In genomic region chr20:63282946-63283345, GRCh38 we compare ENCODE assay signal across 25 cellular contexts. TPM values are rescaled to one million over a fixed set of nuclear protein-coding genes. Genes with fewer than 3 reads are reported as not detected.
"Had no signal": no experiment of that assay in that cellular context is flagged by ENCODE, and none has a peak within 500 bp of the region (broad histone marks: within the 10 kb centered on the region; RNA-seq: fewer than 3 reads in every experiment).

No MANE protein-coding gene starts in this region.

- H3K9me3 Mint-ChIP-seq: activated CD4-positive, alpha-beta memory T cell treated with anti-CD3 and anti-CD28 coated beads, Interleukin-2, amount 10 ng/mL, durations not matched to agents 7 days and 5 days; activated CD4-positive, alpha-beta T cell treated with anti-CD3 and anti-CD28 coated beads, Interleukin-2, amount 10 ng/mL, durations not matched to agents 7 days and 5 days; activated naive CD4-positive, alpha-beta T cell treated with anti-CD3 and anti-CD28 coated beads for 36 hours; activated T-helper 17 cell treated with anti-CD3 and anti-CD28 coated beads, Interleukin-2, amount 50 U/mL, for 72 hours; T-cell had no signal

- DNase-seq: activated CD4-positive, alpha-beta memory T cell treated with anti-CD3 and anti-CD28 coated beads, Interleukin-2, amount 10 ng/mL, durations not matched to agents 7 days and 5 days; activated CD4-positive, alpha-beta T cell treated with anti-CD3 and anti-CD28 coated beads, Interleukin-2, amount 10 ng/mL, durations not matched to agents 7 days and 5 days; activated CD4-positive, CD25-positive, alpha-beta regulatory T cell; activated gamma-delta T cell; activated naive CD4-positive, alpha-beta T cell treated with anti-CD3 and anti-CD28 coated beads for 36 hours; activated T-cell treated with anti-CD3 and anti-CD28 coated beads for 4 hours; activated T-cell treated with anti-CD3 and anti-CD28 coated beads, Interleukin-2, amount 50 U/mL, for 48 hours; KG1; MM.1S; NCI-H1105; NCI-H1436; NCI-H1694 treated with DMSO at 0.1 percent for 48 hours; NCI-H2029 treated with DMSO at 0.1 percent for 48 hours; NCI-H345; NCI-H510A; NCI-H526 treated with DMSO at 0.1 percent for 48 hours; NCI-H82; NK-92 treated with Interleukin-12 subunit alpha and Interleukin-12 subunit beta, amount 100 ng/mL, for 24 hours; T-cell; T-helper 2 cell had no signal

- H3K36me3 Mint-ChIP-seq: activated naive CD8-positive, alpha-beta T cell had no signal

- H3K4me3 ChIP-seq: SK-N-MC had no signal

- H3K27ac ChIP-seq: SK-N-MC, VCaP had no signal

- H3K27ac Mint-ChIP-seq: activated CD4-positive, alpha-beta memory T cell treated with anti-CD3 and anti-CD28 coated beads, Interleukin-2, amount 10 ng/mL, durations not matched to agents 7 days and 5 days; activated naive CD8-positive, alpha-beta T cell had no signal

- H3K4me3 Mint-ChIP-seq: activated CD4-positive, alpha-beta memory T cell treated with anti-CD3 and anti-CD28 coated beads, Interleukin-2, amount 10 ng/mL, durations not matched to agents 7 days and 5 days had no signal

- H3K27me3 Mint-ChIP-seq: activated CD4-positive, alpha-beta memory T cell treated with anti-CD3 and anti-CD28 coated beads, Interleukin-2, amount 10 ng/mL, durations not matched to agents 7 days and 5 days; activated CD4-positive, alpha-beta T cell treated with anti-CD3 and anti-CD28 coated beads, Interleukin-2, amount 10 ng/mL, durations not matched to agents 7 days and 5 days; activated naive CD8-positive, alpha-beta T cell; activated T-helper 17 cell treated with anti-CD3 and anti-CD28 coated beads, Interleukin-2, amount 50 U/mL, for 72 hours; T-cell had no signal

- ATAC-seq: activated T-helper 17 cell treated with anti-CD3 and anti-CD28 coated beads, Interleukin-2, amount 50 U/mL, for 72 hours; T-cell had no signal

- H3K4me1 Mint-ChIP-seq: activated T-helper 17 cell treated with anti-CD3 and anti-CD28 coated beads, Interleukin-2, amount 50 U/mL, for 72 hours had no signal

RNA-seq across cellular contexts. Expression of gene COL20A1, which starts 10.0 kb away (rescaled TPM):
- total RNA-seq: activated CD4-positive, alpha-beta memory T cell treated with anti-CD3 and anti-CD28 coated beads, Interleukin-2, amount 10 ng/mL, durations not matched to agents 7 days and 5 days; activated CD4-positive, alpha-beta T cell treated with anti-CD3 and anti-CD28 coated beads, Interleukin-2, amount 10 ng/mL, durations not matched to agents 7 days and 5 days; activated CD8-positive, alpha-beta memory T cell treated with anti-CD3 and anti-CD28 coated beads for 36 hours had no signal

RNA-seq across cellular contexts. Expression of gene NKAIN4, which starts 28.7 kb away (rescaled TPM):
- total RNA-seq: activated CD4-positive, alpha-beta memory T cell treated with anti-CD3 and anti-CD28 coated beads, Interleukin-2, amount 10 ng/mL, durations not matched to agents 7 days and 5 days; activated CD4-positive, alpha-beta T cell treated with anti-CD3 and anti-CD28 coated beads, Interleukin-2, amount 10 ng/mL, durations not matched to agents 7 days and 5 days; activated CD8-positive, alpha-beta memory T cell treated with anti-CD3 and anti-CD28 coated beads for 36 hours; activated naive CD4-positive, alpha-beta T cell treated with anti-CD3 and anti-CD28 coated beads for 36 hours; activated T-helper 17 cell treated with anti-CD3 and anti-CD28 coated beads, Interleukin-2, amount 50 U/mL, for 72 hours; T-cell had no signal

RNA-seq across cellular contexts. Expression of gene BIRC7, which starts 47.2 kb away (rescaled TPM):
- total RNA-seq: activated CD4-positive, alpha-beta memory T cell treated with anti-CD3 and anti-CD28 coated beads, Interleukin-2, amount 10 ng/mL, durations not matched to agents 7 days and 5 days; activated CD4-positive, alpha-beta T cell treated with anti-CD3 and anti-CD28 coated beads, Interleukin-2, amount 10 ng/mL, durations not matched to agents 7 days and 5 days; activated CD8-positive, alpha-beta memory T cell treated with anti-CD3 and anti-CD28 coated beads for 36 hours; activated naive CD4-positive, alpha-beta T cell treated with anti-CD3 and anti-CD28 coated beads for 36 hours; T-cell had no signal
